In the genomic region with DNA sequence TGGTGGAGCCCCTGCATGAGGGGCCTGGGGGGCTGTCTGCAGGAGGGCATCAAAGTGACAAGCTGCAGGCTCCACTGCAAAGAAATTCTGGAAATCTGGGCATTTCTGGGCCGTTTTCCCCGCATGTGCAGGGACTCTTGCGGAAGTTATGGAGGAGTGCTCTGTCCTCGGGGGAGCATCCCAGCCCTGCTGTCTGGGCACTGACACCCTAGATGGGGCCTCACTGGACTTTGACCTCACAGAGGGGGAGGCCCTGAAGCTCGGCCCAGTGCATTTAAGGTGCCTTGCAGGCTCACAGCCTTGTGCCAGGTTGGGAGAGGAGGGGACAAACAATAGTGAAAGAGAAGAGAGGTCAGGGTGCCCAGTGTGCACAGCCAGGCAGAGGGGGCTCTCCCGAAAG, we compare ENCODE assay signal across 1 cellular context.
TF ChIP-seq lines count a peak whose summit lies in the region.

No MANE protein-coding gene starts in this region.

TF ChIP-seq in IMR-90, 13 proteins besides CTCF, POLR2A, EP300 and RAD21:
- no peak for TF ChIP-seq RFX5 (IDR thresholded peaks at IDR 0.05; ENCODE audit: low read depth, low read length)
- no peak for TF ChIP-seq CEBPB (IDR thresholded peaks at IDR 0.05; ENCODE audit: low read depth, low read length)
- TF ChIP-seq MAFK (IDR thresholded peaks at IDR 0.05; ENCODE audit: low read depth, low read length), result no peak
- TF ChIP-seq SMC3 (IDR thresholded peaks at IDR 0.05; ENCODE audit: low read depth, low read length), result no peak
- TF ChIP-seq, protein P1, sequence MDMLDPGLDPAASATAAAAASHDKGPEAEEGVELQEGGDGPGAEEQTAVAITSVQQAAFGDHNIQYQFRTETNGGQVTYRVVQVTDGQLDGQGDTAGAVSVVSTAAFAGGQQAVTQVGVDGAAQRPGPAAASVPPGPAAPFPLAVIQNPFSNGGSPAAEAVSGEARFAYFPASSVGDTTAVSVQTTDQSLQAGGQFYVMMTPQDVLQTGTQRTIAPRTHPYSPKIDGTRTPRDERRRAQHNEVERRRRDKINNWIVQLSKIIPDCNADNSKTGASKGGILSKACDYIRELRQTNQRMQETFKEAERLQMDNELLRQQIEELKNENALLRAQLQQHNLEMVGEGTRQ (IDR thresholded peaks at IDR 0.05; ENCODE audit: low read depth, low read length), result no peak
- no peak for TF ChIP-seq MAZ (IDR thresholded peaks at IDR 0.05; ENCODE audit: borderline replicate concordance, low read depth, low read length)
- TF ChIP-seq NFE2L2 (IDR thresholded peaks at IDR 0.05; ENCODE audit: low read depth, low read length), result no peak
- TF ChIP-seq, protein P2, sequence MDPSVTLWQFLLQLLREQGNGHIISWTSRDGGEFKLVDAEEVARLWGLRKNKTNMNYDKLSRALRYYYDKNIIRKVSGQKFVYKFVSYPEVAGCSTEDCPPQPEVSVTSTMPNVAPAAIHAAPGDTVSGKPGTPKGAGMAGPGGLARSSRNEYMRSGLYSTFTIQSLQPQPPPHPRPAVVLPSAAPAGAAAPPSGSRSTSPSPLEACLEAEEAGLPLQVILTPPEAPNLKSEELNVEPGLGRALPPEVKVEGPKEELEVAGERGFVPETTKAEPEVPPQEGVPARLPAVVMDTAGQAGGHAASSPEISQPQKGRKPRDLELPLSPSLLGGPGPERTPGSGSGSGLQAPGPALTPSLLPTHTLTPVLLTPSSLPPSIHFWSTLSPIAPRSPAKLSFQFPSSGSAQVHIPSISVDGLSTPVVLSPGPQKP (IDR thresholded peaks at IDR 0.05; ENCODE audit: borderline replicate concordance, low read depth, low read length), result no peak
- TF ChIP-seq BHLHE40 (IDR thresholded peaks at IDR 0.05; ENCODE audit: low read depth, low read length), result no peak
- no peak for TF ChIP-seq RCOR1 (IDR thresholded peaks at IDR 0.05; ENCODE audit: insufficient replicate concordance, low read length)
